7 cellular contexts compared by ENCODE assay signal in the genomic region with DNA sequence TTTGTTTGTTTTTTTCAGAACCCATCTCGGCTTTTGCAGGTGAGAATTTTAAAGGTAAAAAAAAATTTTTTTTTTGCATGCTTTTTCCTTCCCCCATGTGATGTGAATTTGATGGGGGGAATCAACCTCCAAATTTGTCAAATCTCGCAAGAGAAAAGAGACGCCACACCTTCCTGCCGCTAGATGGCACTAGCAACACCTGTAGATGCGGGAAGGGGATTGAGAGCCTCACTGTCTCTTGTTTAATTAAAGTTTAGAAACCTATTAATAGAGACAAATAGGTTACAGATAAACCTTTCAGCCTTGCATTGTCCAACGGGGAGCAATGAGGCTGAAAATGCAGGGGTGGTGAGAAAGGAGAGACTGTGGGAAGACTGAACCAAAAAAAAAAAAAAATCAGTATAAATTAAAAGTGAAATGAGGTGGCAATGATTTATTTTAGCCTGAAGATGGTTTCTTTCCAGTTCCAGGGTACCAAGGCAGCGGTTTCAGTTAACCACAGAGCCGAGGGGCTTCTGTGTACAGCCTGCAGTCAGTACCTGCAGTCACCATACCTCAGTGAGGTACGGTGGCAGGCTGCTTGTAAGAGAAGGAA.
DNase-seq lines count a peak whose midpoint lies in the region; ATAC-seq and TF ChIP-seq lines count a peak whose summit lies in the region.

No MANE protein-coding gene starts in this region.

- TF ChIP-seq CTCF in GM12864 (IDR thresholded peaks at IDR 0.05; ENCODE audit: low read depth, low read length, missing control alignments) (peak; percentile 91), OCI-LY1 (IDR thresholded peaks at IDR 0.05; ENCODE audit: low read length) (peak; percentile 85), fibroblast of villous mesenchyme (IDR thresholded peaks at IDR 0.05; ENCODE audit: insufficient read depth, low read depth, low read length) (peak; percentile 93), ovary (IDR thresholded peaks at IDR 0.05) (peak; percentile 58 to 82 (median 75)), vagina (IDR thresholded peaks at IDR 0.05) (peak; percentile 73 to 77 (median 73))

- 26 to 28% (median 28%) methylated on average over 9 of the region's 9 CpGs for WGBS in ovary, 3 donors

- TF ChIP-seq POLR2A in ovary (IDR thresholded peaks at IDR 0.05) (no peak), vagina (IDR thresholded peaks at IDR 0.05) (no peak)

- H3K27ac ChIP-seq in OCI-LY1 (ENCODE audit: low read depth, low read length, poor library complexity, severe bottlenecking) (no peak overlapping the region), ovary (no peak overlapping the region), vagina (no peak overlapping the region)

- no peak overlapping the region for H3K4me2 ChIP-seq in OCI-LY1 (ENCODE audit: low read length)

- H3K4me3 ChIP-seq in GM12864 (ENCODE audit: low read depth, low read length) (no peak overlapping the region), OCI-LY1 (ENCODE audit: low read depth, low read length, poor library complexity, severe bottlenecking) (no peak overlapping the region), fibroblast of villous mesenchyme (ENCODE audit: low read depth, low read length) (no peak overlapping the region), ovary (no peak overlapping the region), vagina (no peak overlapping the region)

- peak; percentile 10 for DNase-seq in GM12864 (ENCODE audit: low read depth)
- DNase-seq in activated T-cell treated with anti-CD3 and anti-CD28 coated beads, Interleukin-2, amount 50 U/mL, for 48 hours, result peak; percentile 67 to 69
- peak; percentile 73 for DNase-seq in fibroblast of villous mesenchyme (ENCODE audit: low read depth)
- peak; percentile 60 to 81 (median 76) for DNase-seq in ovary
- no peak for DNase-seq in vagina (ENCODE audit: extremely low spot score in 2 of 2)

- intact Hi-C loops in ovary (cut with DNase I) (loop anchor here in 2 of 4 donors (2.0 to 5.0 kb wide), 2 partner anchors 118 to 120 kb away; no protein-coding TSS in a partner anchor), vagina (cut with DNase I) (no loop called here)

- no peaks in the 10 kb centered on the region for H4K20me1 ChIP-seq in OCI-LY1 (ENCODE audit: insufficient read depth, low read length)

- TF ChIP-seq EP300 in ovary (IDR thresholded peaks at IDR 0.05), result no peak

- peaks cover 4% of the 10 kb centered on the region; the same call in 1 of the 2 replicates for H3K27me3 ChIP-seq in OCI-LY1 (ENCODE audit: insufficient read depth, low read length)
- no peaks in the 10 kb centered on the region for H3K27me3 ChIP-seq in ovary
- H3K27me3 ChIP-seq in vagina, result no peaks in the 10 kb centered on the region

- H3K9me3 ChIP-seq in OCI-LY1 (ENCODE audit: low read length), result no peaks in the 10 kb centered on the region
- no peaks in the 10 kb centered on the region for H3K9me3 ChIP-seq in ovary
- H3K9me3 ChIP-seq in vagina, result no peaks in the 10 kb centered on the region

- peak; percentile 54 for ATAC-seq in HG03159 (IDR thresholded peaks at IDR 0.05; ENCODE audit: unreplicated experiment)

- H3K4me1 ChIP-seq in OCI-LY1 (ENCODE audit: insufficient read depth, low read length, severe bottlenecking) (peaks cover 5% of the 10 kb centered on the region), ovary (ENCODE audit: insufficient read depth) (peaks cover 14% of the 10 kb centered on the region), vagina (peaks cover 10% of the 10 kb centered on the region)

- no peak overlapping the region for H3K9ac ChIP-seq in OCI-LY1 (ENCODE audit: low read length)

- H3K79me2 ChIP-seq in OCI-LY1 (ENCODE audit: insufficient read depth, low read length), result no peaks in the 10 kb centered on the region

- no peaks in the 10 kb centered on the region for H3F3A ChIP-seq in OCI-LY1 (ENCODE audit: insufficient read depth, low read length)

- no peaks in the 10 kb centered on the region for H3K9me2 ChIP-seq in OCI-LY1 (ENCODE audit: low read depth, low read length)

- no peak overlapping the region for H2AFZ ChIP-seq in OCI-LY1 (ENCODE audit: low read length)

- H3K36me3 ChIP-seq in OCI-LY1 (ENCODE audit: insufficient read depth, low read length), result no peaks in the 10 kb centered on the region; the same call in 1 of the 2 replicates
- H3K36me3 ChIP-seq in ovary, result no peaks in the 10 kb centered on the region
- no peaks in the 10 kb centered on the region for H3K36me3 ChIP-seq in vagina

Comparison
In these comparisons a context has a peak if more than half of its experiments do, and no peak if none do; other contexts are left out.
1. DNase-seq: peak in GM12864 (single experiment), activated T-cell treated with anti-CD3 and anti-CD28 coated beads, Interleukin-2, amount 50 U/mL, for 48 hours (2 of 2), fibroblast of villous mesenchyme (single experiment) and ovary (5 of 5); none in vagina (0 of 2).
2. Peak in every context shown above with its lines, with median percentiles within 50 percentile points of each other: CTCF ChIP-seq.